Comparison of ENCODE assay signal across 15 cellular contexts in genomic region chr7:107014381-107015023, GRCh38. TPM values are rescaled to one million over a fixed set of nuclear protein-coding genes. Genes with fewer than 3 reads are reported as not detected.
DNase-seq lines count a peak whose midpoint lies in the region; TF ChIP-seq lines count a peak whose summit lies in the region.
"Had no signal": no experiment of that assay in that cellular context is flagged by ENCODE, and none has a peak within 500 bp of the region (broad histone marks: within the 10 kb centered on the region; RNA-seq: fewer than 3 reads in every experiment).

No MANE protein-coding gene starts in this region.

- H3K4me1 Mint-ChIP-seq in endodermal cell, result no peaks in the 10 kb centered on the region
- H3K4me1 Mint-ChIP-seq: memory B cell had no signal

- H3K27ac ChIP-seq in endodermal cell (ENCODE audit: low read depth, low read length), result no peak overlapping the region
- H3K27ac ChIP-seq: adrenal gland, dorsolateral prefrontal cortex had no signal

- H3K27ac Mint-ChIP-seq in endodermal cell, result no peak overlapping the region
- H3K27ac Mint-ChIP-seq: memory B cell had no signal

- H3K4me3 Mint-ChIP-seq in endodermal cell, result no peak overlapping the region
- H3K4me3 Mint-ChIP-seq: memory B cell had no signal

- DNase-seq in HCEC 1CT (peak; percentile 35), NCI-H1436 treated with DMSO at 0.1 percent for 48 hours (lab: John Stamatoyannopoulos, UW) (peak; percentile 56), endodermal cell (peak; percentile 47), myocyte (ENCODE audit: low read depth) (peak; percentile 16), activated gamma-delta T cell (lab: John Stamatoyannopoulos, UW) (no peak), UCSD-AML1 (lab: John Stamatoyannopoulos, UW; ENCODE audit: unreplicated experiment) (no peak)
- no peak for DNase-seq in activated CD4-positive, alpha-beta T cell treated with anti-CD3 and anti-CD28 coated beads for 1 hour
- DNase-seq: activated T-cell treated with anti-CD3 and anti-CD28 coated beads for 4 hours; adrenal gland; Calu3; dorsolateral prefrontal cortex; head of caudate nucleus; stimulated activated CD4-positive, alpha-beta T cell treated with anti-CD3 and anti-CD28 coated beads, Interleukin-15, amount 100 ng/mL, for 24 hours; trophoblast cell had no signal

- no peaks in the 10 kb centered on the region for H3K4me1 ChIP-seq in endodermal cell (ENCODE audit: control insufficient read depth, insufficient read depth, low read length)
- H3K4me1 ChIP-seq: adrenal gland had no signal

- no peak for TF ChIP-seq CTCF in endodermal cell (conservative IDR thresholded peaks at IDR 0.05)

- H3K27me3 Mint-ChIP-seq in endodermal cell (ENCODE audit: insufficient read depth), result no peaks in the 10 kb centered on the region

- H3K9ac ChIP-seq in endodermal cell (ENCODE audit: extremely low read depth, low read length, poor library complexity, severe bottlenecking), result no peak overlapping the region

- no peaks in the 10 kb centered on the region for H3K36me3 ChIP-seq in endodermal cell (ENCODE audit: control insufficient read depth, insufficient read depth, low read length)
- H3K36me3 ChIP-seq: adrenal gland had no signal

- H3K27me3 ChIP-seq in endodermal cell (ENCODE audit: control insufficient read depth, insufficient read depth, low read length, poor library complexity, severe bottlenecking), result no peaks in the 10 kb centered on the region
- H3K27me3 ChIP-seq: adrenal gland, dorsolateral prefrontal cortex had no signal

- no peaks in the 10 kb centered on the region for H3K9me3 ChIP-seq in endodermal cell (ENCODE audit: control insufficient read depth, low read length)
- H3K9me3 ChIP-seq: adrenal gland had no signal

- H3K36me3 Mint-ChIP-seq in endodermal cell (ENCODE audit: low read depth), result no peaks in the 10 kb centered on the region
- H3K36me3 Mint-ChIP-seq: memory B cell had no signal

- H3K9me3 Mint-ChIP-seq in endodermal cell, result no peaks in the 10 kb centered on the region
- H3K9me3 Mint-ChIP-seq: memory B cell had no signal

- no peak overlapping the region for H3K4me3 ChIP-seq in endodermal cell (ENCODE audit: low read length)
- H3K4me3 ChIP-seq: adrenal gland, dorsolateral prefrontal cortex had no signal

- 82 to 88% methylated on average over 6 to 7 of the region's 7 CpGs for WGBS in endodermal cell (ENCODE audit: insufficient coverage in 1 of 2, insufficient read length in 1 of 2), 2 experiments

RNA-seq across cellular contexts. Expression of gene PRKAR2B, which starts 30.0 kb away (rescaled TPM):
- total RNA-seq in endodermal cell (10 to 100 TPM in 1 of 2 donors, 1 to 10 TPM in 1; 7.3 to 10.2 TPM), myocyte (0.08 TPM in 1 of 2 replicates, not detected in the other)
- polyA plus RNA-seq in endodermal cell (2013, experiment 1 of 2), result 15.0 TPM
- 14.4 TPM for polyA plus RNA-seq in endodermal cell (2013, experiment 2 of 2)
- 0.06 TPM for polyA plus RNA-seq in myocyte (2012)

Comparison
In these comparisons a context has a peak if more than half of its experiments do, and no peak if none do; other contexts are left out.
1. DNase-seq: peak in HCEC 1CT (single experiment), NCI-H1436 treated with DMSO at 0.1 percent for 48 hours (single experiment), endodermal cell (single experiment) and myocyte (single experiment); none in activated gamma-delta T cell (single experiment), UCSD-AML1 (single experiment) and activated CD4-positive, alpha-beta T cell treated with anti-CD3 and anti-CD28 coated beads for 1 hour (single experiment).